ENCODE assay signal across 14 cellular contexts in the genomic region with DNA sequence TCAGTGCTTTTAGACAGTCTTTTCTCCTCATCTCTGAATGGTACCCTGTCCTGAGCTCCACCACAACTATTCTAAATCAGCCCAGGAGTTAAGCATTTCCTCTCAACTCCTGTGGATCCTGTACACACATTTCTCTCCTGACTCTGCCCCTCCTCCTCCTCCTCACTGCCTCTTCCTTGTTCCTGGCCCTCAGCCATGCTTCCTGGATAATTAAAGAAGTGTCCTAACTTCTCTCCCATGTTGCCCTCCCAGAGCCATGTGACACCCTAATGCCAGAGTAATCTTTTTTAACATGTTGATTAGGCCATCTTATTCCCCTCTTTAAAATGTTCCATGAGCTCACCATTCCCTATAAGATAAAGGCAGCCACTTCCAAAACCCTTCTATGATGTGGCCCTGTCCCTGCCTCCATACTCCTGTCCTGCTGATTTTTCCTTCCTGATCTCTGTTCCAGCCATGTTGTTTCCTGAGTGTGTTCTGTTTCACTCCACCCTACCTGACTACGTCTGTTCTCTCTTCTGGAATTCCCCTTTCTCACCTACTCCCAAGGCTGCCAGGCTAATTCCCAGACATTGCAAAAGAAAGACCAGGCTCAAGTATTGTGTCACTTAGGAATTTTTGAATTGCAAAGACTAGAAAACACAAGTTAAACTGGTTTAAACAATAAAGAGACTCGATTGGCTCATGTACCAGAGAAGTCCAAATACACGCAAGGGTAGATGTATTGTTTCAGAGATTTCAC.
DNase-seq lines count a peak whose midpoint lies in the region; FAIRE-seq and TF ChIP-seq lines count a peak whose summit lies in the region.
"Had no signal": no experiment of that assay in that cellular context is flagged by ENCODE, and none has a peak within 500 bp of the region (broad histone marks: within the 10 kb centered on the region; RNA-seq: fewer than 3 reads in every experiment).

No MANE protein-coding gene starts in this region.

- peaks cover 12% of the 10 kb centered on the region; the same call in 1 of the 2 replicates for H3K4me1 ChIP-seq in HUES64 (ENCODE audit: insufficient read depth, low read length)
- H3K4me1 ChIP-seq in colonic mucosa: no peaks in the 10 kb centered on the region
- no peaks in the 10 kb centered on the region for H3K4me1 ChIP-seq in small intestine (ENCODE audit: control insufficient read depth in 2 of 2, insufficient read depth in 1 of 2, low read depth in 1 of 2, low read length in 1 of 2)

- H3K27ac ChIP-seq in HUES64 (ENCODE audit: low read depth, low read length): peak overlapping the region; percentile 10; the same call in 1 of the 2 replicates
- H3K27ac ChIP-seq in colonic mucosa: no peak overlapping the region
- no peak overlapping the region for H3K27ac ChIP-seq in small intestine (ENCODE audit: low read depth in 1 of 2, low read length in 1 of 2)

- in situ Hi-C loops in ACHN (cut with HindIII; ENCODE audit: low pct_ligation_motif_present, low pct_unique_long_range_greater_than_20kb, low sequenced_read_pairs): no loop called here

- H3K27me3 ChIP-seq in HUES64 (ENCODE audit: insufficient read depth, low read length) (no peaks in the 10 kb centered on the region), colonic mucosa (no peaks in the 10 kb centered on the region), small intestine (ENCODE audit: control insufficient read depth in 2 of 2, insufficient read depth in 2 of 2, low read length in 2 of 2) (no peaks in the 10 kb centered on the region)

- 80% methylated on average over 3 of the region's 3 CpGs for WGBS in HUES64
- WGBS in small intestine, 3 donors: 61 to 75% (median 72%) methylated on average over 3 of the region's 3 CpGs

- FAIRE-seq in islet of Langerhans (lab: Jason Lieb, UNC): peak; percentile 5
- no peak for FAIRE-seq in small intestine (lab: Jason Lieb, UNC)
- FAIRE-seq: endometrium had no signal

- no peak for TF ChIP-seq CTCF in colonic mucosa (IDR thresholded peaks at IDR 0.05)

- H3K9ac ChIP-seq in HUES64 (ENCODE audit: low read depth, low read length) (no peak overlapping the region), colonic mucosa (ENCODE audit: low read depth in 2 of 2, low read length in 2 of 2) (no peak overlapping the region)

- intact Hi-C loops in colonic mucosa (cut with DNase I): no loop called here

- DNase-seq in colonic mucosa: peak; percentile 41
- peak; percentile 4 for DNase-seq in small intestine
- DNase-seq in globus pallidus (ENCODE audit: low spot score): no peak
- DNase-seq in HK-2 (ENCODE audit: unreplicated experiment): no peak
- DNase-seq in stimulated activated CD4-positive, alpha-beta T cell treated with anti-CD3 and anti-CD28 coated beads, Interleukin-15, amount 100 ng/mL, for 24 hours: no peak
- no peak for DNase-seq in ACHN
- DNase-seq: activated T-cell treated with anti-CD3 and anti-CD28 coated beads, Interleukin-2, amount 50 U/mL, for 48 hours; CD8-positive, alpha-beta memory T cell; NCI-H1436 treated with DMSO at 0.1 percent for 48 hours; stimulated activated CD4-positive, alpha-beta T cell treated with anti-CD3 and anti-CD28 coated beads, Interleukin-2, amount 100 ng/mL, for 24 hours; stimulated activated naive CD4-positive, alpha-beta T cell treated with Interleukin-2 at 50 U/mL for 16 hours had no signal

- H3K4me3 ChIP-seq in HUES64 (ENCODE audit: low read length) (no peak overlapping the region), colonic mucosa (no peak overlapping the region), small intestine (ENCODE audit: low read depth in 1 of 2, low read length in 2 of 2) (no peak overlapping the region)

- H3K36me3 ChIP-seq in HUES64 (ENCODE audit: insufficient read depth, low read length) (no peaks in the 10 kb centered on the region), colonic mucosa (no peaks in the 10 kb centered on the region), small intestine (ENCODE audit: control insufficient read depth in 2 of 2, insufficient read depth in 2 of 2, low read length in 2 of 2) (no peaks in the 10 kb centered on the region)

- H3K9me3 ChIP-seq in HUES64 (ENCODE audit: insufficient read depth, low read depth, low read length) (no peaks in the 10 kb centered on the region), colonic mucosa (no peaks in the 10 kb centered on the region), small intestine (ENCODE audit: control insufficient read depth, low read depth) (no peaks in the 10 kb centered on the region)

Comparison
In these comparisons a context has a peak if more than half of its experiments do, and no peak if none do; other contexts are left out.
1. DNase-seq: peak in colonic mucosa (single experiment) and small intestine (single experiment); none in globus pallidus (single experiment), HK-2 (single experiment), stimulated activated CD4-positive, alpha-beta T cell treated with anti-CD3 and anti-CD28 coated beads, Interleukin-15, amount 100 ng/mL, for 24 hours (single experiment) and ACHN (single experiment).